ENCODE assay signal across 19 cellular contexts in the genomic region with DNA sequence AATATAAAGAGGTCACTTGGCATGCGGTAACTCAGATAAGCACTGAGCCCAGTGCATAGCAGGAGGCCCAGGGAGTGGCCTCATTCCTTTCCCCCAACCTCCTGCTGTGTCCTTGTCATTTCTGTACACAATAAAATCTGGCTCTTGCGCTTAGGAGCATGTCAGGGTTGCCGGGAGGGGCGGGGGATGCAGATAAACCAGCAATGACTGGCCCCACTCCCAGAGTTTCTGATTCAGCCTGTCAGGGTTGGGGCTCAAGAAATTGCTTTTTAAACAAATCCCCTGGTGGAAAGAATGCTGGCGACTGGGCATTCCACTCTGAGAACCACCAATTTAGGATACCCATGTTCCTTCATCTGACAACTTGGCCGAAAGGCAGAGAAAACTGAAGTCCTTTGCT.
A peak's percentile ranks its signal among the peaks of the same experiment; 100 is the strongest.
DNase-seq lines count a peak whose midpoint lies in the region; ATAC-seq and TF ChIP-seq lines count a peak whose summit lies in the region.
"Had no signal": no experiment of that assay in that cellular context is flagged by ENCODE, and none has a peak within 500 bp of the region (broad histone marks: within the 10 kb centered on the region; RNA-seq: fewer than 3 reads in every experiment).

No MANE protein-coding gene starts in this region.

- no peak overlapping the region for H2AFZ ChIP-seq in neural progenitor cell (replicated peaks)

- no peaks in the 10 kb centered on the region for H3K79me2 ChIP-seq in neural progenitor cell (ENCODE audit: low read depth)

- H3K4me3 Mint-ChIP-seq in neural progenitor cell (no peak overlapping the region), glutamatergic neuron (ENCODE audit: unreplicated experiment) (no peak overlapping the region)
- H3K4me3 Mint-ChIP-seq: activated CD4-positive, alpha-beta T cell treated with anti-CD3 and anti-CD28 coated beads, Interleukin-2, amount 10 ng/mL, durations not matched to agents 24 days and 14 days; activated naive CD8-positive, alpha-beta T cell treated with anti-CD3 and anti-CD28 coated beads for 36 hours; brain; CD4-positive, alpha-beta memory T cell; T-cell had no signal

- peak overlapping the region; percentile 42 for H3K4me2 ChIP-seq in neural progenitor cell

- H3K27ac ChIP-seq in HUES64 (ENCODE audit: low read depth, low read length) (peak overlapping the region; percentile 46; the same call in 1 of the 2 replicates), neural progenitor cell (no peak overlapping the region)
- H3K27ac ChIP-seq: coronary artery, suprapubic skin had no signal

- H3K36me3 Mint-ChIP-seq in neural progenitor cell (no peaks in the 10 kb centered on the region), glutamatergic neuron (ENCODE audit: unreplicated experiment) (no peaks in the 10 kb centered on the region)
- H3K36me3 Mint-ChIP-seq: activated naive CD8-positive, alpha-beta T cell treated with anti-CD3 and anti-CD28 coated beads for 36 hours; brain; CD4-positive, alpha-beta memory T cell; T-cell had no signal

- no peak overlapping the region for H3K4me3 ChIP-seq in HUES64 (ENCODE audit: low read length)
- no peak overlapping the region for H3K4me3 ChIP-seq in choroid plexus epithelial cell (ENCODE audit: low read depth, low read length)
- H3K4me3 ChIP-seq in neural progenitor cell: no peak overlapping the region
- H3K4me3 ChIP-seq: coronary artery, suprapubic skin had no signal

- peaks cover 3% of the 10 kb centered on the region for H3F3A ChIP-seq in neural progenitor cell (ENCODE audit: low read depth)

- H3K4me1 Mint-ChIP-seq in neural progenitor cell: peaks cover 21% of the 10 kb centered on the region
- peaks cover 4% of the 10 kb centered on the region for H3K4me1 Mint-ChIP-seq in glutamatergic neuron (ENCODE audit: low read depth, unreplicated experiment)
- H3K4me1 Mint-ChIP-seq: activated CD4-positive, alpha-beta T cell treated with anti-CD3 and anti-CD28 coated beads, Interleukin-2, amount 10 ng/mL, durations not matched to agents 24 days and 14 days; activated naive CD8-positive, alpha-beta T cell treated with anti-CD3 and anti-CD28 coated beads for 36 hours; CD4-positive, alpha-beta memory T cell; T-cell had no signal

- H3K9me3 Mint-ChIP-seq in neural progenitor cell (no peaks in the 10 kb centered on the region), glutamatergic neuron (ENCODE audit: unreplicated experiment) (peaks cover 3% of the 10 kb centered on the region)
- H3K9me3 Mint-ChIP-seq: activated CD4-positive, alpha-beta T cell treated with anti-CD3 and anti-CD28 coated beads, Interleukin-2, amount 10 ng/mL, durations not matched to agents 24 days and 14 days; activated naive CD8-positive, alpha-beta T cell treated with anti-CD3 and anti-CD28 coated beads for 36 hours had no signal

- in situ Hi-C loops in G401 (cut with HindIII; ENCODE audit: low sequenced_read_pairs): no loop called here

- no peaks in the 10 kb centered on the region for H3K36me3 ChIP-seq in HUES64 (ENCODE audit: insufficient read depth, low read length)
- no peaks in the 10 kb centered on the region for H3K36me3 ChIP-seq in neural progenitor cell
- H3K36me3 ChIP-seq: suprapubic skin had no signal

- H3K4me1 ChIP-seq in HUES64 (ENCODE audit: insufficient read depth, low read length): peaks cover 24% of the 10 kb centered on the region
- peaks cover 14% of the 10 kb centered on the region for H3K4me1 ChIP-seq in neural progenitor cell
- H3K4me1 ChIP-seq: suprapubic skin had no signal

- ATAC-seq in GM21619 (IDR thresholded peaks at IDR 0.05; ENCODE audit: unreplicated experiment) (no peak), HG02981 (IDR thresholded peaks at IDR 0.05; ENCODE audit: unreplicated experiment) (no peak)
- ATAC-seq: sciatic nerve, T-cell had no signal

- H3K27me3 Mint-ChIP-seq in neural progenitor cell (ENCODE audit: insufficient read depth, low read depth) (peaks cover 7% of the 10 kb centered on the region), glutamatergic neuron (ENCODE audit: unreplicated experiment) (peaks cover 7% of the 10 kb centered on the region)
- H3K27me3 Mint-ChIP-seq: activated CD4-positive, alpha-beta T cell treated with anti-CD3 and anti-CD28 coated beads, Interleukin-2, amount 10 ng/mL, durations not matched to agents 24 days and 14 days; brain had no signal

- H3K27ac Mint-ChIP-seq in neural progenitor cell (no peak overlapping the region), glutamatergic neuron (ENCODE audit: unreplicated experiment) (no peak overlapping the region)
- H3K27ac Mint-ChIP-seq: activated CD4-positive, alpha-beta T cell treated with anti-CD3 and anti-CD28 coated beads, Interleukin-2, amount 10 ng/mL, durations not matched to agents 24 days and 14 days; activated naive CD8-positive, alpha-beta T cell treated with anti-CD3 and anti-CD28 coated beads for 36 hours; CD4-positive, alpha-beta memory T cell; T-cell had no signal

- TF ChIP-seq CTCF in choroid plexus epithelial cell (conservative IDR thresholded peaks at IDR 0.05; ENCODE audit: low read depth, low read length) (peak; percentile 12), neural progenitor cell (IDR thresholded peaks at IDR 0.05) (peak; percentile 9), glutamatergic neuron (IDR thresholded peaks at IDR 0.05; ENCODE audit: partially characterized antibody, unreplicated experiment) (no peak)

- DNase-seq in G401 (ENCODE audit: low spot score) (peak; percentile 93), choroid plexus epithelial cell (ENCODE audit: low read depth) (peak; percentile 34), neural progenitor cell (ENCODE audit: low spot score) (peak; percentile 64), glutamatergic neuron (no peak)
- DNase-seq: activated CD4-positive, alpha-beta T cell treated with anti-CD3 and anti-CD28 coated beads, Interleukin-2, amount 10 ng/mL, durations not matched to agents 24 days and 14 days; activated naive CD8-positive, alpha-beta T cell treated with anti-CD3 and anti-CD28 coated beads for 36 hours; CD4-positive, alpha-beta memory T cell; HCEC 1CT; head of caudate nucleus; NCI-H1436 treated with DMSO at 0.1 percent for 48 hours; SIG-M5; T-cell had no signal

- H3K27me3 ChIP-seq in HUES64 (ENCODE audit: insufficient read depth, low read length) (no peaks in the 10 kb centered on the region), neural progenitor cell (no peaks in the 10 kb centered on the region)

- H3K9ac ChIP-seq in HUES64 (ENCODE audit: low read depth, low read length): no peak overlapping the region
- no peak overlapping the region for H3K9ac ChIP-seq in neural progenitor cell

- 58% methylated on average over 6 of the region's 6 CpGs for WGBS in HUES64

- H3K9me3 ChIP-seq in HUES64 (ENCODE audit: insufficient read depth, low read depth, low read length) (no peaks in the 10 kb centered on the region), neural progenitor cell (ENCODE audit: low read depth) (no peaks in the 10 kb centered on the region)
- H3K9me3 ChIP-seq: suprapubic skin had no signal

- H4K20me1 ChIP-seq in neural progenitor cell (ENCODE audit: low read depth): no peaks in the 10 kb centered on the region
